ENCODE assay signal across 8 cellular contexts in the genomic region with DNA sequence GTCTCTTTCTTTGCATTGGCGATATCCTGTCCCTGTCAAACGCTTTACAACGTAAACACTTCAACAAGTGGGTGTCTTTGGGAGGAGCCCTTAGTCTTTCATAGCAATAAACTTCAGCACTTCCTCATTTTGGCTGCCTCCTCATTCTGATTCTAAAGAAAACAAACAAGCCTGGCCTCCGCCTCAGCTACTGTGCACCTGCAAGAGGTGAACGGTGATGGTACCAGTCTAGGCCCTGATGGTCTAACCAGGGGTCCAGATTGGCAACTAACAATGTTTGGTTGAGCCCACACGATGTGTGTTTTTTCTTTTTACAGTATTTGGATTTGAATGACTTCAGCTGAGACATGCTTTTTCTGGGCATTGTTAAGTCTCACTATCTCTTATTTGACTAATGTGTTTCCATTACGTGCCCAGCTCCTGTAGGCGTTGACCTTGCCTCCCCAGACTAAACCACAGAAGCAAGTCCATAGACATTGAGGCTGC. TPM values are rescaled to one million over a fixed set of nuclear protein-coding genes. Genes with fewer than 3 reads are reported as not detected.
DNase-seq lines count a peak whose midpoint lies in the region; ATAC-seq and TF ChIP-seq lines count a peak whose summit lies in the region.

No MANE protein-coding gene starts in this region.

- H3K27me3 ChIP-seq in GM06990 (replicated peaks; ENCODE audit: control insufficient read depth, insufficient read depth, low read length) (no peaks in the 10 kb centered on the region), Caco-2 (replicated peaks; ENCODE audit: control insufficient read depth, insufficient read depth, low read length) (no peaks in the 10 kb centered on the region)

- ATAC-seq in GM21526 (IDR thresholded peaks at IDR 0.05; ENCODE audit: low FRiP score, unreplicated experiment) = peak; percentile 95

- H3K36me3 ChIP-seq in GM06990 (ENCODE audit: control insufficient read depth, insufficient read depth, low read length) = no peaks in the 10 kb centered on the region
- no peaks in the 10 kb centered on the region for H3K36me3 ChIP-seq in Caco-2 (ENCODE audit: control insufficient read depth, insufficient read depth, low read length)

- H3K27me3 Mint-ChIP-seq in stimulated activated naive CD8-positive, alpha-beta T cell treated with anti-CD3 and anti-CD28 coated beads, Interleukin-15, Interleukin-2, amounts not matched to agents 100 ng/mL and 50 ng/mL, for 24 hours = no peaks in the 10 kb centered on the region
- H3K27me3 Mint-ChIP-seq in Caco-2 (ENCODE audit: insufficient read depth, unreplicated experiment) = no peaks in the 10 kb centered on the region

- CTCF ChIA-PET in Caco-2 (lab: Charles Lee) = no interaction called here

- no peaks in the 10 kb centered on the region for H3K9me3 ChIP-seq in Caco-2

- intact Hi-C loops in Caco-2 (cut with micrococcal nuclease; ENCODE audit: unreplicated experiment) = no loop called here

- no TSS peak for BruUV-seq in Caco-2 (replicated peaks; lab: Mats Ljungman, UMichigan)

- H3K27ac Mint-ChIP-seq in stimulated activated naive CD8-positive, alpha-beta T cell treated with anti-CD3 and anti-CD28 coated beads, Interleukin-15, Interleukin-2, amounts not matched to agents 100 ng/mL and 50 ng/mL, for 24 hours = peak overlapping the region; percentile 38
- no peak overlapping the region for H3K27ac Mint-ChIP-seq in Caco-2 (ENCODE audit: unreplicated experiment)

- no peaks in the 10 kb centered on the region for H3K36me3 Mint-ChIP-seq in stimulated activated naive CD8-positive, alpha-beta T cell treated with anti-CD3 and anti-CD28 coated beads, Interleukin-15, Interleukin-2, amounts not matched to agents 100 ng/mL and 50 ng/mL, for 24 hours (ENCODE audit: low read depth)
- no peaks in the 10 kb centered on the region for H3K36me3 Mint-ChIP-seq in Caco-2 (ENCODE audit: insufficient read depth, unreplicated experiment)

- peaks cover 12% of the 10 kb centered on the region for H3K4me1 Mint-ChIP-seq in stimulated activated naive CD8-positive, alpha-beta T cell treated with anti-CD3 and anti-CD28 coated beads, Interleukin-15, Interleukin-2, amounts not matched to agents 100 ng/mL and 50 ng/mL, for 24 hours (ENCODE audit: low read depth)
- no peaks in the 10 kb centered on the region for H3K4me1 Mint-ChIP-seq in Caco-2 (ENCODE audit: low read depth, unreplicated experiment)

- in situ Hi-C loops in G401 (cut with HindIII; ENCODE audit: low sequenced_read_pairs) = no loop called here

- peak; percentile 64 for DNase-seq in GM06990 (ENCODE audit: extremely low read depth, insufficient read length)
- peak; percentile 51 for DNase-seq in HT-29 (ENCODE audit: low spot score)
- peak; percentile 25 for DNase-seq in activated T-cell treated with anti-CD3 and anti-CD28 coated beads for 4 hours
- DNase-seq in Caco-2 = no peak
- no peak for DNase-seq in RKO (ENCODE audit: low spot score)
- DNase-seq in G401 (ENCODE audit: low spot score) = no peak

- H3K4me1 ChIP-seq in Caco-2 = no peaks in the 10 kb centered on the region

- H3K4me3 ChIP-seq in GM06990 (replicated peaks; ENCODE audit: low read depth, low read length) (no peak overlapping the region; the same call in 1 of the 2 replicates), Caco-2 (ENCODE audit: low read depth, low read length) (no peak overlapping the region)

- no peak overlapping the region for H3K4me3 Mint-ChIP-seq in stimulated activated naive CD8-positive, alpha-beta T cell treated with anti-CD3 and anti-CD28 coated beads, Interleukin-15, Interleukin-2, amounts not matched to agents 100 ng/mL and 50 ng/mL, for 24 hours
- no peak overlapping the region for H3K4me3 Mint-ChIP-seq in Caco-2 (ENCODE audit: unreplicated experiment)

- POLR2A ChIA-PET in Caco-2 (lab: Charles Lee) = no interaction called here

- no peaks in the 10 kb centered on the region for H3K9me3 Mint-ChIP-seq in stimulated activated naive CD8-positive, alpha-beta T cell treated with anti-CD3 and anti-CD28 coated beads, Interleukin-15, Interleukin-2, amounts not matched to agents 100 ng/mL and 50 ng/mL, for 24 hours
- H3K9me3 Mint-ChIP-seq in Caco-2 (ENCODE audit: unreplicated experiment) = no peaks in the 10 kb centered on the region

- TF ChIP-seq CTCF in GM06990 (IDR thresholded peaks at IDR 0.05; ENCODE audit: insufficient read depth, low read length, poor library complexity, severe bottlenecking) (no peak), Caco-2 (IDR thresholded peaks at IDR 0.05; ENCODE audit: insufficient read depth in 1 of 2, low read depth in 1 of 2, low read length in 1 of 2, severe bottlenecking in 1 of 2, unreplicated experiment in 1 of 2) (no peak)

RNA-seq across cellular contexts. Expression of a gene that starts 53.2 kb away (rescaled TPM):
- total RNA-seq in HT-29 (2014; rRNA removed; shearing (Covaris generic)) = 29.3 and 30.3 TPM in 2 replicates
- total RNA-seq in Caco-2 (2022) = 66.0 and 66.3 TPM in 2 replicates
- 66.5 and 99.2 TPM in 2 replicates for total RNA-seq in G401 (2014; rRNA removed; shearing (Covaris generic))

Comparison
In these comparisons a context has a peak if more than half of its experiments do, and no peak if none do; other contexts are left out.
1. DNase-seq: peak in GM06990 (single experiment), HT-29 (single experiment) and activated T-cell treated with anti-CD3 and anti-CD28 coated beads for 4 hours (single experiment); none in Caco-2 (0 of 2), RKO (single experiment) and G401 (single experiment).